Comparison of ENCODE assay signal across 21 cellular contexts in the genomic region with DNA sequence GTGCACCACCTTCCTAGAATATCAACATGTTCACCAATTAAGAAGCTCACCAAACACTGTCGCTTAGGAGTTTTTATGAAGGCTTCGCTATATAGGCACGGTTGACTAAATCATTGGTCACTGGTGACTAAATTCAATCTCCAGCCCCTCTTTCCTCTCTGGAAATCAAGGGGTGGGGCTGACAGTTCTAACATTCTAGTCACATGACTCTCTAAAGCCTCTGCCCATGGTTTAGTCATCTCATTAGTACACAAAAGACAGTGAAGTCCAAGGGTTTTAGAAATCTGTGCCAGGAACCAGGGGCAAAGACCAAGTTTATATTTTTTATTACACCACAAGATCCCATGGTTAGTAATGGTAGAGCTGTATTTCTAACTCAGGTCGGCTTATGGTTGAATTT.
DNase-seq lines count a peak whose midpoint lies in the region; ATAC-seq and TF ChIP-seq lines count a peak whose summit lies in the region.
"Had no signal": no experiment of that assay in that cellular context is flagged by ENCODE, and none has a peak within 500 bp of the region (broad histone marks: within the 10 kb centered on the region; RNA-seq: fewer than 3 reads in every experiment).

No MANE protein-coding gene starts in this region.

- H3K27me3 Mint-ChIP-seq in osteocyte (ENCODE audit: unreplicated experiment), result no peaks in the 10 kb centered on the region
- H3K27me3 Mint-ChIP-seq in activated T-cell treated with anti-CD3 and anti-CD28 coated beads, Interleukin-2, amount 50 U/mL, for 4 hours (ENCODE audit: low read depth), result peaks cover 2% of the 10 kb centered on the region

- no peaks in the 10 kb centered on the region for H3K27me3 ChIP-seq in neutrophil
- H3K27me3 ChIP-seq: SJCRH30 had no signal

- H3K36me3 Mint-ChIP-seq in osteocyte (ENCODE audit: unreplicated experiment), result no peaks in the 10 kb centered on the region
- no peaks in the 10 kb centered on the region for H3K36me3 Mint-ChIP-seq in activated T-cell treated with anti-CD3 and anti-CD28 coated beads, Interleukin-2, amount 50 U/mL, for 4 hours (ENCODE audit: insufficient read depth)
- H3K36me3 Mint-ChIP-seq: CD14-positive monocyte had no signal

- H3K4me1 ChIP-seq in neutrophil (ENCODE audit: control insufficient read depth in 1 of 2, insufficient read depth in 1 of 2, low read depth in 1 of 2, low read length in 1 of 2), result peaks cover 0 to 15% of the 10 kb centered on the region in 2 experiments
- H3K4me1 ChIP-seq: SJCRH30 had no signal

- H3K36me3 ChIP-seq in neutrophil, result no peaks in the 10 kb centered on the region
- H3K36me3 ChIP-seq: SJCRH30 had no signal

- CTCF ChIA-PET in RWPE1 (lab: Yijun Ruan, JAX), result no interaction called here

- DNase-seq in LHCN-M2 (ENCODE audit: low read depth) (peak; percentile 6), RWPE1 (ENCODE audit: low spot score) (peak; percentile 37), epithelial cell of esophagus (ENCODE audit: low read depth) (peak; percentile 94), osteocyte (ENCODE audit: extremely low spot score, unreplicated experiment) (no peak), amygdala (lab: John Stamatoyannopoulos, UW) (no peak)
- no peak for DNase-seq in central memory CD4-positive, alpha-beta T cell
- no peak for DNase-seq in activated T-cell treated with anti-CD3 and anti-CD28 coated beads, Interleukin-2, amount 50 U/mL, for 4 hours
- DNase-seq: AML-193; DND-41; H9; Kasumi-1; NCI-H1105 treated with DMSO at 0.1 percent for 48 hours; NCI-H1694; NCI-H2081 treated with DMSO at 0.1 percent for 48 hours; NCI-H748 treated with DMSO at 0.1 percent for 48 hours; NK-92 treated with Interleukin-12 subunit alpha and Interleukin-12 subunit beta, amount 100 ng/mL, for 24 hours; RPMI8226; SJCRH30 had no signal

- H3K4me1 Mint-ChIP-seq in osteocyte (ENCODE audit: unreplicated experiment), result no peaks in the 10 kb centered on the region
- H3K4me1 Mint-ChIP-seq in activated T-cell treated with anti-CD3 and anti-CD28 coated beads, Interleukin-2, amount 50 U/mL, for 4 hours (ENCODE audit: low read depth), result no peaks in the 10 kb centered on the region
- H3K4me1 Mint-ChIP-seq: CD14-positive monocyte, H9 had no signal

- peaks cover 26% of the 10 kb centered on the region for H3K9me3 Mint-ChIP-seq in osteocyte (ENCODE audit: unreplicated experiment)
- H3K9me3 Mint-ChIP-seq in activated T-cell treated with anti-CD3 and anti-CD28 coated beads, Interleukin-2, amount 50 U/mL, for 4 hours, result peaks cover 4% of the 10 kb centered on the region
- H3K9me3 Mint-ChIP-seq: H9 had no signal

- no peak overlapping the region for H3K4me3 ChIP-seq in epithelial cell of esophagus (ENCODE audit: low read length)
- no peak overlapping the region for H3K4me3 ChIP-seq in neutrophil (ENCODE audit: low read depth in 1 of 2, low read length in 1 of 2)
- H3K4me3 ChIP-seq: SJCRH30 had no signal

- H3K9me3 ChIP-seq in neutrophil, result no peaks in the 10 kb centered on the region
- H3K9me3 ChIP-seq: SJCRH30 had no signal

- ATAC-seq in activated T-cell treated with anti-CD3 and anti-CD28 coated beads, Interleukin-2, amount 50 U/mL, for 4 hours, result no peak

- H3K27ac Mint-ChIP-seq in osteocyte (ENCODE audit: unreplicated experiment), result no peak overlapping the region
- H3K27ac Mint-ChIP-seq: H9 had no signal

- H3K4me3 Mint-ChIP-seq in osteocyte (ENCODE audit: unreplicated experiment), result no peak overlapping the region
- no peak overlapping the region for H3K4me3 Mint-ChIP-seq in activated T-cell treated with anti-CD3 and anti-CD28 coated beads, Interleukin-2, amount 50 U/mL, for 4 hours
- H3K4me3 Mint-ChIP-seq: CD14-positive monocyte, H9 had no signal

- H3K27ac ChIP-seq in RWPE1 (no peak overlapping the region), neutrophil (peak overlapping the region; percentile 38)
- H3K27ac ChIP-seq: HL-60, SJCRH30 had no signal

- TF ChIP-seq CTCF in RWPE1 (conservative IDR thresholded peaks at IDR 0.05; ENCODE audit: low read depth) (no peak), epithelial cell of esophagus (IDR thresholded peaks at IDR 0.05; ENCODE audit: insufficient read depth, low read depth, low read length, missing control alignments) (no peak), neutrophil (IDR thresholded peaks at IDR 0.05) (no peak), osteocyte (IDR thresholded peaks at IDR 0.05) (no peak)

- POLR2A ChIA-PET in RWPE1 (lab: Yijun Ruan, JAX; ENCODE audit: low non-redundant PET), result no interaction called here

Comparison
In these comparisons a context has a peak if more than half of its experiments do, and no peak if none do; other contexts are left out.
1. DNase-seq: peak in LHCN-M2 (single experiment), RWPE1 (single experiment) and epithelial cell of esophagus (single experiment); none in osteocyte (single experiment), central memory CD4-positive, alpha-beta T cell (single experiment), amygdala (0 of 56) and activated T-cell treated with anti-CD3 and anti-CD28 coated beads, Interleukin-2, amount 50 U/mL, for 4 hours (single experiment).